Comparison of ENCODE assay signal across 15 cellular contexts in the genomic region with DNA sequence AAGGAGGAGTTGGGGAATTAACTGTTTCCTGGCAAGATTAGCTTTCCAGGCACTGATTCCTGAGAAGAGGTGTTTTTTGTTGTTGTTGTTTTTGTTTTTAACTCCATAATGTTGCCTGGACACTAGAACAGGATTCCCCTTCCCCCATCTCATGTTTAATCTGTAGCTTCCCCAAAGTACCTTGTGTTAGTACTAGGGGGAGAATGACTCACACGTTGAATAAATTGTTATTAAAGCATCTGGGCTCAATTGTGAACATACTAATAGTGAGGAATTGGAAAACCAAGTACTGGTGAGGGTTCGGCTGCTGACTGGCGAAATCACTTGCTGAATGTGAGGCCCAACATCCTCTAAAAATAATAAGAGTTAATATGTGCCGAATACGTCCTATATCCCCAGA. TPM values are rescaled to one million over a fixed set of nuclear protein-coding genes. Genes with fewer than 3 reads are reported as not detected.
A peak's percentile ranks its signal among the peaks of the same experiment; 100 is the strongest.
DNase-seq lines count a peak whose midpoint lies in the region; ATAC-seq and TF ChIP-seq lines count a peak whose summit lies in the region.
"Had no signal": no experiment of that assay in that cellular context is flagged by ENCODE, and none has a peak within 500 bp of the region (broad histone marks: within the 10 kb centered on the region; RNA-seq: fewer than 3 reads in every experiment).

No MANE protein-coding gene starts in this region.

- H3K4me1 Mint-ChIP-seq in CD4-positive, alpha-beta memory T cell: peaks cover 41 to 81% (median 57%) of the 10 kb centered on the region in 4 donors
- H3K4me1 Mint-ChIP-seq in activated B cell treated with CpG ODN at 0.5 μM for 24 hours (peaks cover 60% of the 10 kb centered on the region), natural killer cell (peaks cover 63 to 67% of the 10 kb centered on the region in 2 donors)

- peaks cover 0 to 35% of the 10 kb centered on the region in 2 donors for H3K36me3 Mint-ChIP-seq in CD4-positive, alpha-beta memory T cell
- H3K36me3 Mint-ChIP-seq in activated B cell treated with CpG ODN at 0.5 μM for 24 hours (ENCODE audit: low read depth): peaks cover 12% of the 10 kb centered on the region
- peaks cover 9% of the 10 kb centered on the region for H3K36me3 Mint-ChIP-seq in natural killer cell
- H3K36me3 Mint-ChIP-seq: WTC11 had no signal

- no peak for TF ChIP-seq EP300 in SK-N-SH (IDR thresholded peaks at IDR 0.05; ENCODE audit: borderline replicate concordance in 1 of 2, low read depth in 1 of 2, low read length in 1 of 2)

- H3K9me3 Mint-ChIP-seq in CD4-positive, alpha-beta memory T cell: peaks cover 0 to 3% (median 0%) of the 10 kb centered on the region in 8 donors
- H3K9me3 Mint-ChIP-seq in activated B cell treated with CpG ODN at 0.5 μM for 24 hours (peaks cover 2% of the 10 kb centered on the region), natural killer cell (no peaks in the 10 kb centered on the region)

- peaks cover 30% of the 10 kb centered on the region for H3K79me2 ChIP-seq in SK-N-SH (ENCODE audit: insufficient read depth)
- H3K79me2 ChIP-seq in PC-9 (ENCODE audit: low read depth): no peaks in the 10 kb centered on the region

- no peaks in the 10 kb centered on the region for H3K27me3 ChIP-seq in SK-N-SH (ENCODE audit: insufficient read depth)
- no peaks in the 10 kb centered on the region for H3K27me3 ChIP-seq in CD4-positive, alpha-beta memory T cell (ENCODE audit: insufficient read depth, low read length)
- H3K27me3 ChIP-seq in PC-9 (ENCODE audit: insufficient read depth, low read depth): no peaks in the 10 kb centered on the region

- H3K9me2 ChIP-seq in SK-N-SH (no peaks in the 10 kb centered on the region), PC-9 (ENCODE audit: insufficient read depth) (no peaks in the 10 kb centered on the region)

- ATAC-seq in SK-N-SH treated with all-trans-retinoic acid at 6 μM for 48 hours (no peak), activated B cell treated with CpG ODN at 0.5 μM for 24 hours (ENCODE audit: low read depth) (no peak), natural killer cell (no peak)
- ATAC-seq: left cardiac atrium; stimulated activated naive CD8-positive, alpha-beta T cell treated with anti-CD3 and anti-CD28 coated beads, Interleukin-15, Interleukin-2, amounts not matched to agents 100 U/mL and 50 U/mL, for 24 hours; WTC11 had no signal

- no peak overlapping the region for H2AFZ ChIP-seq in SK-N-SH (ENCODE audit: low read depth)
- no peak overlapping the region for H2AFZ ChIP-seq in PC-9

- H3K36me3 ChIP-seq in SK-N-SH (replicated peaks in 1 of 2; ENCODE audit: control insufficient read depth in 1 of 2, insufficient read depth in 2 of 2, low read length in 1 of 2) (no peaks in the 10 kb centered on the region), PC-9 (ENCODE audit: low read depth) (no peaks in the 10 kb centered on the region)
- no peaks in the 10 kb centered on the region for H3K36me3 ChIP-seq in CD4-positive, alpha-beta memory T cell (ENCODE audit: insufficient read depth, low read length)

- H4K20me1 ChIP-seq in SK-N-SH (ENCODE audit: insufficient read depth) (no peaks in the 10 kb centered on the region), PC-9 (ENCODE audit: insufficient read depth) (no peaks in the 10 kb centered on the region)

- H3K4me3 Mint-ChIP-seq in CD4-positive, alpha-beta memory T cell: peak overlapping the region in 3 of 8 donors; percentile 91 to 96 (median 95)
- no peak overlapping the region for H3K4me3 Mint-ChIP-seq in activated B cell treated with CpG ODN at 0.5 μM for 24 hours
- peak overlapping the region; percentile 91 for H3K4me3 Mint-ChIP-seq in natural killer cell

- CTCF ChIA-PET in SK-N-SH (lab: Yijun Ruan, JAX): interaction anchor here (2.4 to 4.9 kb wide), 2 partner anchors 79 to 120 kb away, joined by 9 to 35 read pairs; no protein-coding TSS in a partner anchor
- CTCF ChIA-PET in CD4-positive, alpha-beta memory T cell (lab: Charles Lee; ENCODE audit: partially characterized antibody): no interaction called here
- CTCF ChIA-PET in activated B cell treated with CpG ODN at 0.5 μM for 24 hours (lab: Charles Lee): no interaction called here
- CTCF ChIA-PET in PC-9 (lab: Charles Lee): no interaction called here

- WGBS in SK-N-SH (ENCODE audit: low lambda C conversion rate): 78% methylated on average over 5 of the region's 5 CpGs

- peak overlapping the region; percentile 58 to 100 (median 99) for H3K27ac Mint-ChIP-seq in CD4-positive, alpha-beta memory T cell
- H3K27ac Mint-ChIP-seq in activated B cell treated with CpG ODN at 0.5 μM for 24 hours: peak overlapping the region; percentile 27
- H3K27ac Mint-ChIP-seq in natural killer cell: peak overlapping the region in 1 of 2 donors; percentile 74
- H3K27ac Mint-ChIP-seq: WTC11 had no signal

- POLR2A ChIA-PET in SK-N-SH (lab: Yijun Ruan, JAX) (no interaction called here), activated B cell treated with CpG ODN at 0.5 μM for 24 hours (lab: Charles Lee) (interaction anchor here (0.7 kb wide), 1 partner anchor 749 kb away, joined by 3 read pairs; no protein-coding TSS in a partner anchor), PC-9 (lab: Charles Lee; ENCODE audit: unreplicated experiment) (no interaction called here)
- POLR2A ChIA-PET in CD4-positive, alpha-beta memory T cell (lab: Charles Lee; ENCODE audit: partially characterized antibody): interaction anchor here (0.7 to 8.7 kb wide), 5 partner anchors 9 to 119 kb away, joined by 3 to 285 read pairs (median 8); no protein-coding TSS in a partner anchor

- TF ChIP-seq CTCF in SK-N-SH (IDR thresholded peaks at IDR 0.05) (no peak), activated B cell treated with CpG ODN at 0.5 μM for 24 hours (IDR thresholded peaks at IDR 0.05) (no peak), natural killer cell (IDR thresholded peaks at IDR 0.05) (no peak), PC-9 (conservative IDR thresholded peaks at IDR 0.05) (no peak)

- no peak for TF ChIP-seq RAD21 in SK-N-SH (IDR thresholded peaks at IDR 0.05; ENCODE audit: low read length)

- H3K9me3 ChIP-seq in SK-N-SH: no peaks in the 10 kb centered on the region
- H3K9me3 ChIP-seq in CD4-positive, alpha-beta memory T cell (ENCODE audit: control insufficient read depth in 1 of 2, low read length in 2 of 2): no peaks in the 10 kb centered on the region
- H3K9me3 ChIP-seq in PC-9 (ENCODE audit: insufficient read depth, low read depth): no peaks in the 10 kb centered on the region

- no peak overlapping the region for H3K4me3 ChIP-seq in SK-N-SH (ENCODE audit: low read depth in 2 of 2, low read length in 1 of 2)
- no peak overlapping the region for H3K4me3 ChIP-seq in CD4-positive, alpha-beta memory T cell (ENCODE audit: low read length in 2 of 2)
- H3K4me3 ChIP-seq in PC-9: no peak overlapping the region
- H3K4me3 ChIP-seq: skin epidermis had no signal

- intact Hi-C loops in CD4-positive, alpha-beta memory T cell (cut with micrococcal nuclease): no loop called here
- intact Hi-C loops in activated B cell treated with CpG ODN at 0.5 μM for 24 hours (cut with micrococcal nuclease) (no loop called here), natural killer cell (cut with micrococcal nuclease) (no loop called here), PC-9 (cut with micrococcal nuclease; ENCODE audit: unreplicated experiment) (no loop called here)

- H3K4me2 ChIP-seq in SK-N-SH (0 out of 2 replicates have a peak overlapping the region, but pooled peaks have one; percentile 80), PC-9 (no peak overlapping the region)

- no peak for DNase-seq in SK-N-SH
- no peak for DNase-seq in CD4-positive, alpha-beta memory T cell
- DNase-seq in activated B cell treated with CpG ODN at 0.5 μM for 24 hours: no peak
- no peak for DNase-seq in natural killer cell
- no peak for DNase-seq in NCI-H345 (lab: John Stamatoyannopoulos, UW)
- no peak for DNase-seq in superior temporal gyrus (ENCODE audit: extremely low spot score)
- no peak for DNase-seq in PC-9
- DNase-seq: activated naive CD4-positive, alpha-beta T cell treated with Interleukin-2 at 50 U/mL for 16 hours; left cardiac atrium; NCI-H1105; stimulated activated naive CD8-positive, alpha-beta T cell treated with anti-CD3 and anti-CD28 coated beads, Interleukin-15, Interleukin-2, amounts not matched to agents 100 U/mL and 50 U/mL, for 24 hours had no signal

- no TSS peak for BruUV-seq in PC-9 (replicated peaks; lab: Mats Ljungman, UMichigan)

- H3K9ac ChIP-seq in SK-N-SH: no peak overlapping the region

- H3K27me3 Mint-ChIP-seq in CD4-positive, alpha-beta memory T cell: no peaks in the 10 kb centered on the region
- H3K27me3 Mint-ChIP-seq in activated B cell treated with CpG ODN at 0.5 μM for 24 hours (no peaks in the 10 kb centered on the region), natural killer cell (ENCODE audit: low read depth in 2 of 2) (peaks cover 0 to 2% of the 10 kb centered on the region in 2 donors)

- H3K27ac ChIP-seq in SK-N-SH (ENCODE audit: low read depth in 2 of 2, low read length in 1 of 2) (no peak overlapping the region), PC-9 (no peak overlapping the region)
- H3K27ac ChIP-seq in CD4-positive, alpha-beta memory T cell (ENCODE audit: low read depth, low read length): peak overlapping the region; percentile 84

- H3K4me1 ChIP-seq in SK-N-SH (ENCODE audit: control insufficient read depth in 1 of 2, insufficient read depth in 2 of 2, low read depth in 1 of 2, low read length in 1 of 2) (peaks cover 19 to 20% of the 10 kb centered on the region in 2 experiments), PC-9 (replicated peaks; ENCODE audit: insufficient read depth) (peaks cover 11% of the 10 kb centered on the region; the same call in 1 of the 2 replicates)
- peaks cover 47% of the 10 kb centered on the region for H3K4me1 ChIP-seq in CD4-positive, alpha-beta memory T cell (ENCODE audit: insufficient read depth, low read length)

- H3F3A ChIP-seq in SK-N-SH (replicated peaks; ENCODE audit: insufficient read depth) (peaks cover 20% of the 10 kb centered on the region), PC-9 (ENCODE audit: insufficient read depth, low read depth) (no peaks in the 10 kb centered on the region)

TF ChIP-seq in SK-N-SH, 30 proteins besides CTCF, POLR2A, EP300 and RAD21 (continues in another document):
- TF ChIP-seq NFIC (IDR thresholded peaks at IDR 0.05; ENCODE audit: borderline replicate concordance) (no peak), EZH2phosphoT487 (IDR thresholded peaks at IDR 0.05; ENCODE audit: borderline replicate concordance, low read depth) (no peak)

TF ChIP-seq in SK-N-SH treated with all-trans-retinoic acid at 6 μM for 48 hours, 23 proteins besides CTCF, POLR2A, EP300 and RAD21 (continues in another document):
- no peak for TF ChIP-seq BACH2 (CRISPR knock-in tag; IDR thresholded peaks at IDR 0.05; ENCODE audit: borderline replicate concordance)
- TF ChIP-seq PPARA (CRISPR knock-in tag; IDR thresholded peaks at IDR 0.05; ENCODE audit: borderline replicate concordance): no peak

RNA-seq across cellular contexts. Expression of gene GNG2, which starts 1.3 kb away (rescaled TPM):
- 17.8 and 19.1 TPM in 2 replicates for polyA plus RNA-seq in SK-N-SH (2012; rRNA removed)
- 25.2 and 29.0 TPM in 2 replicates for polyA plus RNA-seq in SK-N-SH (2012; cell fraction: cytosol; rRNA removed)
- 8.2 and 8.9 TPM in 2 replicates for polyA plus RNA-seq in SK-N-SH (2012; cell fraction: nucleus; rRNA removed)
- total RNA-seq in CD4-positive, alpha-beta memory T cell: 10 to 100 TPM; 81.3 to 84.8 TPM
- 100 to 1,000 TPM; 159 to 177 TPM for polyA plus RNA-seq in CD4-positive, alpha-beta memory T cell
- 68.7 and 70.0 TPM in 2 replicates for total RNA-seq in activated B cell treated with CpG ODN at 0.5 μM for 24 hours
- total RNA-seq in natural killer cell: 100 to 1,000 TPM; 552 to 653 (median 582) TPM
- total RNA-seq in PC-9 (2021): 0.33 TPM in 1 of 2 replicates, not detected in the other
- total RNA-seq: G401 had no signal

Comparison
In these comparisons a context has a peak if more than half of its experiments do, and no peak if none do; other contexts are left out.
1. RNA of gene GNG2, which starts 1.3 kb away (total RNA-seq): 552 to 653 TPM in natural killer cell, 81.3 to 84.8 TPM in CD4-positive, alpha-beta memory T cell and 68.7 to 70.0 TPM in activated B cell treated with CpG ODN at 0.5 μM for 24 hours; 0.33 TPM in PC-9; every median in the first group is over 10 times any median in the second.
2. POLR2A ChIA-PET loops: an anchor here in CD4-positive, alpha-beta memory T cell (0.7 to 8.7 kb wide) and activated B cell treated with CpG ODN at 0.5 μM for 24 hours (0.7 kb wide); none called in SK-N-SH and PC-9.